ENCODE assay signal across 19 cellular contexts in the genomic region with DNA sequence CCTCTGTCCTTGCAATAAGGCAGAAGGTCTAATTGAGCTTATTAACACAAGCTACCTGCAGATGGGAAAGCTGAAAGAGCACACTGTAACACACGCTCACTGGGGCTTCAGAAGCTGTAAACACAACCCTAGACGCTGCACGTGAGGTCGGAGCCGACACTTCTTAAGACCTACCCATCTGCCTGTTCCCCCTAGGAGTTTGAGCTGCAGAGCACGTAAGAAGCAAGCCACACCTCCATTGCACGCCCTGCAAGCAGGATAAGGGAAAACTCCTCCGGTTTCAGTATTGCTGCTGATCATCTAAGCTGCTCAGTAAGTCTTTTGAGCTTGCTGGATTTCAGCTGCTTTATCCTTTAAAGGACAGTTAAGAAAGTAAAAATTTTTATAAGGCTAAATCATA.
A peak's percentile ranks its signal among the peaks of the same experiment; 100 is the strongest.
DNase-seq lines count a peak whose midpoint lies in the region; ATAC-seq, FAIRE-seq and TF ChIP-seq lines count a peak whose summit lies in the region.
"Had no signal": no experiment of that assay in that cellular context is flagged by ENCODE, and none has a peak within 500 bp of the region (broad histone marks: within the 10 kb centered on the region; RNA-seq: fewer than 3 reads in every experiment).

No MANE protein-coding gene starts in this region.

- in situ Hi-C loops in ACHN (cut with HindIII; ENCODE audit: low pct_ligation_motif_present, low pct_unique_long_range_greater_than_20kb, low sequenced_read_pairs) (no loop called here), Panc1 (cut with HindIII; ENCODE audit: low pct_unique_long_range_greater_than_20kb, low sequenced_read_pairs) (no loop called here)

- 0 out of 2 replicates have a peak, but pooled peaks cover 4% of the 10 kb centered on the region for H3K9me3 ChIP-seq in Panc1 (ENCODE audit: control insufficient read depth, insufficient read depth, low read depth, low read length)
- H3K9me3 ChIP-seq: neutrophil, uterus had no signal

- no peaks in the 10 kb centered on the region for H3K4me1 ChIP-seq in Panc1 (ENCODE audit: control insufficient read depth, insufficient read depth, low read length)
- H3K4me1 ChIP-seq: uterus had no signal

- no peak for ATAC-seq in Panc1
- ATAC-seq in GM21423 (IDR thresholded peaks at IDR 0.05; ENCODE audit: unreplicated experiment) = no peak
- ATAC-seq: activated T-helper 17 cell treated with anti-CD3 and anti-CD28 coated beads, Interleukin-2, amount 50 U/mL, for 72 hours; CD8-positive, alpha-beta T cell; HepG2 had no signal

- no peaks in the 10 kb centered on the region for H3K27me3 ChIP-seq in Panc1 (ENCODE audit: control insufficient read depth, insufficient read depth, low read length)
- H3K27me3 ChIP-seq: neutrophil, uterus had no signal

- intact Hi-C loops in Panc1 (cut with micrococcal nuclease; ENCODE audit: unreplicated experiment) = no loop called here

- DNase-seq in ACHN = peak; percentile 45
- peak; percentile 1 for DNase-seq in HTR-8/SVneo (ENCODE audit: insufficient read length, low spot score)
- no peak for DNase-seq in Panc1 (ENCODE audit: low read depth, low spot score)
- peak; percentile 25 for DNase-seq in iPS-NIHi11 (ENCODE audit: low spot score)
- no peak for DNase-seq in activated CD8-positive, alpha-beta memory T cell treated with anti-CD3 and anti-CD28 coated beads, Interleukin-2, amount 50 U/mL, for 4 hours
- DNase-seq in NOMO-1 treated with DMSO at 0.1 percent for 48 hours (lab: John Stamatoyannopoulos, UW; ENCODE audit: unreplicated experiment) = no peak
- DNase-seq in germinal center (ENCODE audit: low spot score) = no peak
- DNase-seq: activated CD4-positive, alpha-beta memory T cell treated with anti-CD3 and anti-CD28 coated beads for 36 hours; anterior cingulate cortex; CD8-positive, alpha-beta T cell; MV-4-11; Right ventricle myocardium superior; T-helper 9 cell; uterus had no signal

- no peak overlapping the region for H3K27ac ChIP-seq in Panc1 (ENCODE audit: low read length)
- H3K27ac ChIP-seq: neutrophil, uterus had no signal

- no peaks in the 10 kb centered on the region for H3K36me3 ChIP-seq in Panc1 (ENCODE audit: control insufficient read depth, insufficient read depth, low read length)
- H3K36me3 ChIP-seq: neutrophil, uterus had no signal

- FAIRE-seq in HTR-8/SVneo (lab: Jason Lieb, UNC) = no peak
- FAIRE-seq: G401.6, HepG2 had no signal

- H3K4me3 ChIP-seq in Panc1 (ENCODE audit: low read depth in 2 of 2, low read length in 2 of 2) = peak overlapping the region; percentile 1 to 32; a peak in 3 of 4 replicates
- H3K4me3 ChIP-seq: uterus had no signal

- BruUV-seq in Panc1 (replicated peaks; lab: Mats Ljungman, UMichigan) = no TSS peak

- TF ChIP-seq CTCF in Panc1 (IDR thresholded peaks at IDR 0.05) = no peak

- CTCF ChIA-PET in Panc1 (lab: Charles Lee) = no interaction called here

- POLR2A ChIA-PET in Panc1 (lab: Charles Lee) = no interaction called here

Comparison
In these comparisons a context has a peak if more than half of its experiments do, and no peak if none do; other contexts are left out.
1. DNase-seq: peak in ACHN (single experiment), HTR-8/SVneo (single experiment) and iPS-NIHi11 (single experiment); none in Panc1 (single experiment), activated CD8-positive, alpha-beta memory T cell treated with anti-CD3 and anti-CD28 coated beads, Interleukin-2, amount 50 U/mL, for 4 hours (single experiment), NOMO-1 treated with DMSO at 0.1 percent for 48 hours (single experiment) and germinal center (single experiment).